Comparison of ENCODE assay signal across 28 cellular contexts in genomic region chr5:15827786-15828185, GRCh38.
"Had no signal": no experiment of that assay in that cellular context is flagged by ENCODE, and none has a peak within 500 bp of the region (broad histone marks: within the 10 kb centered on the region; RNA-seq: fewer than 3 reads in every experiment).

No MANE protein-coding gene starts in this region.

- DNase-seq: activated B cell treated with CpG ODN at 0.5 μM for 24 hours; activated CD4-positive, alpha-beta memory T cell treated with anti-CD3 and anti-CD28 coated beads for 36 hours; activated CD4-positive, alpha-beta T cell treated with anti-CD3 and anti-CD28 coated beads for 4 hours; activated CD4-positive, alpha-beta T cell treated with anti-CD3 and anti-CD28 coated beads, Interleukin-2, amount 10 ng/mL, durations not matched to agents 24 days and 14 days; activated CD4-positive, alpha-beta T cell treated with anti-CD3 and anti-CD28 coated beads, Interleukin-2, amount 50 U/mL, for 1 hour; activated CD4-positive, alpha-beta T cell treated with anti-CD3 and anti-CD28 coated beads, Interleukin-2, amount 50 U/mL, for 4 hours; activated CD4-positive, CD25-positive, alpha-beta regulatory T cell treated with anti-CD3 and anti-CD28 coated beads, Interleukin-2, amount 50 U/mL, for 72 hours; activated CD8-positive, alpha-beta memory T cell treated with anti-CD3 and anti-CD28 coated beads, Interleukin-2, amount 50 U/mL, for 4 hours; activated CD8-positive, alpha-beta T cell treated with anti-CD3 and anti-CD28 coated beads for 36 hours; activated effector memory CD4-positive, alpha-beta T cell treated with anti-CD3 and anti-CD28 coated beads, Interleukin-2, amount 50 U/mL, for 16 hours; activated gamma-delta T cell treated with Interleukin-2 at 50 U/mL for 16 hours; activated naive CD4-positive, alpha-beta T cell; activated naive CD4-positive, alpha-beta T cell treated with anti-CD3 and anti-CD28 coated beads for 36 hours; activated naive CD4-positive, alpha-beta T cell treated with anti-CD3 and anti-CD28 coated beads, Interleukin-2, amount 50 U/mL, for 16 hours; activated naive CD8-positive, alpha-beta T cell treated with anti-CD3 and anti-CD28 coated beads for 36 hours; activated T-cell treated with anti-CD3 and anti-CD28 coated beads for 4 hours; activated T-cell treated with anti-CD3 and anti-CD28 coated beads, Interleukin-2, amount 50 U/mL, for 1 hour; activated T-cell treated with anti-CD3 and anti-CD28 coated beads, Interleukin-2, amount 50 U/mL, for 4 hours; activated T-cell treated with anti-CD3 and anti-CD28 coated beads, Interleukin-2, amount 50 U/mL, for 72 hours; adrenal gland; amniotic stem cell; aorta; body of pancreas; brain microvascular endothelial cell; central memory CD4-positive, alpha-beta T cell; cerebellar nuclear complex; T-helper 2 cell; T-helper 9 cell had no signal
